In genomic region chr3:152362086-152362485, GRCh38 we compare ENCODE assay signal across 1 cellular context.
TF ChIP-seq lines count a peak whose summit lies in the region.

No MANE protein-coding gene starts in this region.

TF ChIP-seq in SK-N-SH treated with all-trans-retinoic acid at 6 μM for 48 hours, 23 proteins besides CTCF, POLR2A, EP300 and RAD21 (continued from another document):
- TF ChIP-seq PATZ1 (CRISPR knock-in tag; IDR thresholded peaks at IDR 0.05; ENCODE audit: borderline replicate concordance), result no peak
- no peak for TF ChIP-seq BACH2 (CRISPR knock-in tag; IDR thresholded peaks at IDR 0.05; ENCODE audit: borderline replicate concordance)
- no peak for TF ChIP-seq CSDC2 (CRISPR knock-in tag; IDR thresholded peaks at IDR 0.05)
- TF ChIP-seq ESRRG (CRISPR knock-in tag; IDR thresholded peaks at IDR 0.05), result no peak
- TF ChIP-seq ISL1 (CRISPR knock-in tag; IDR thresholded peaks at IDR 0.05), result no peak
- TF ChIP-seq GLIS3 (CRISPR knock-in tag; IDR thresholded peaks at IDR 0.05), result no peak
- no peak for TF ChIP-seq ZFP30 (CRISPR knock-in tag; IDR thresholded peaks at IDR 0.05)
- TF ChIP-seq ZFP3 (CRISPR knock-in tag; IDR thresholded peaks at IDR 0.05), result no peak
- TF ChIP-seq ZNF565 (CRISPR knock-in tag; conservative IDR thresholded peaks at IDR 0.05; ENCODE audit: low read depth), result no peak
- no peak for TF ChIP-seq ZNF70 (CRISPR knock-in tag; IDR thresholded peaks at IDR 0.05)
- TF ChIP-seq PPARA (CRISPR knock-in tag; IDR thresholded peaks at IDR 0.05; ENCODE audit: borderline replicate concordance), result no peak
- TF ChIP-seq OSR1 (CRISPR knock-in tag; IDR thresholded peaks at IDR 0.05), result no peak
